In genomic region chr19:40419066-40419612, GRCh38 we compare ENCODE assay signal across 17 cellular contexts. TPM values are rescaled to one million over a fixed set of nuclear protein-coding genes. Genes with fewer than 3 reads are reported as not detected.
DNase-seq lines count a peak whose midpoint lies in the region; ATAC-seq and TF ChIP-seq lines count a peak whose summit lies in the region.
"Had no signal": no experiment of that assay in that cellular context is flagged by ENCODE, and none has a peak within 500 bp of the region (broad histone marks: within the 10 kb centered on the region; RNA-seq: fewer than 3 reads in every experiment).

No MANE protein-coding gene starts in this region.

- H3K27ac Mint-ChIP-seq in T-helper 1 cell treated with Interleukin-12 subunit alpha and Interleukin-12 subunit beta and Interleukin-4 antibody, amounts not matched to agents 30 μg/mL and 1 μg/mL, for 36 hours: peak overlapping the region; percentile 41
- peak overlapping the region; percentile 54 for H3K27ac Mint-ChIP-seq in activated naive CD8-positive, alpha-beta T cell treated with anti-CD3 and anti-CD28 coated beads, Interleukin-2, amount 10 ng/mL, durations not matched to agents 7 days and 5 days
- H3K27ac Mint-ChIP-seq in neural crest cell (ENCODE audit: unreplicated experiment): no peak overlapping the region
- H3K27ac Mint-ChIP-seq: activated naive CD8-positive, alpha-beta T cell had no signal

- H3K27me3 ChIP-seq in HCT116 (ENCODE audit: insufficient read depth, low read length) (no peaks in the 10 kb centered on the region), uterus (no peaks in the 10 kb centered on the region)

- BruUV-seq in HCT116 (replicated peaks; lab: Mats Ljungman, UMichigan): no TSS peak

- POLR2A ChIA-PET in HCT116 (lab: Charles Lee): interaction anchor here (0.6 to 2.4 kb wide), 3 partner anchors 8 to 194 kb away, joined by 3 to 14 read pairs (median 3); no protein-coding TSS in a partner anchor
- POLR2A ChIA-PET in activated naive CD8-positive, alpha-beta T cell treated with anti-CD3 and anti-CD28 coated beads, Interleukin-2, amount 10 ng/mL, durations not matched to agents 7 days and 5 days (lab: Charles Lee): interaction anchor here (3.8 kb wide), 1 partner anchor 24 kb away, joined by 35 read pairs; the partner anchor contains the start of gene SERTAD3

- H3K4me1 ChIP-seq in HCT116 (ENCODE audit: control insufficient read depth in 1 of 2, insufficient read depth in 2 of 2, low read length in 2 of 2) (peaks cover 47 to 90% of the 10 kb centered on the region in 2 experiments), uterus (peaks cover 0 to 18% of the 10 kb centered on the region in 2 donors)

- no peak overlapping the region for H2AFZ ChIP-seq in HCT116 (ENCODE audit: low read depth, low read length, poor library complexity, severe bottlenecking)

- no peaks in the 10 kb centered on the region for H3K9me2 ChIP-seq in HCT116 (ENCODE audit: insufficient read depth)

- intact Hi-C loops in HCT116 (cut with micrococcal nuclease): no loop called here
- intact Hi-C loops in uterus (cut with DNase I; ENCODE audit: low total_unique reads): no loop called here

- no peaks in the 10 kb centered on the region for H3K9me3 ChIP-seq in HCT116 (ENCODE audit: control insufficient read depth in 1 of 2, insufficient read depth in 1 of 2, low read depth in 1 of 2, low read length in 2 of 2)
- no peaks in the 10 kb centered on the region for H3K9me3 ChIP-seq in uterus

- TF ChIP-seq CTCF in HCT116 (IDR thresholded peaks at IDR 0.05 in 2 of 3, conservative IDR thresholded peaks at IDR 0.05 in 1 of 3; ENCODE audit: borderline replicate concordance in 1 of 3, insufficient read depth in 1 of 3, low read depth in 2 of 3, low read length in 2 of 3) (no peak), neural crest cell (conservative IDR thresholded peaks at IDR 0.05) (no peak), uterus (IDR thresholded peaks at IDR 0.05) (no peak)

- H3K4me1 Mint-ChIP-seq in T-helper 1 cell treated with Interleukin-12 subunit alpha and Interleukin-12 subunit beta and Interleukin-4 antibody, amounts not matched to agents 30 μg/mL and 1 μg/mL, for 36 hours (ENCODE audit: low read depth): peaks cover 43% of the 10 kb centered on the region
- peaks cover 32% of the 10 kb centered on the region for H3K4me1 Mint-ChIP-seq in activated naive CD8-positive, alpha-beta T cell treated with anti-CD3 and anti-CD28 coated beads, Interleukin-2, amount 10 ng/mL, durations not matched to agents 7 days and 5 days
- H3K4me1 Mint-ChIP-seq in neural crest cell: peaks cover 23% of the 10 kb centered on the region

- H3K27ac ChIP-seq in HCT116 (ENCODE audit: low read depth, low read length) (peak overlapping the region; percentile 48), uterus (no peak overlapping the region)
- H3K27ac ChIP-seq: 22Rv1 had no signal

- DNase-seq in T-helper 1 cell (no peak), HCT116 (ENCODE audit: low read depth, low spot score) (no peak), neural crest cell (ENCODE audit: low read depth, low spot score) (no peak), uterus (no peak), foreskin melanocyte (no peak)
- no peak for DNase-seq in activated naive CD8-positive, alpha-beta T cell treated with anti-CD3 and anti-CD28 coated beads, Interleukin-2, amount 10 ng/mL, durations not matched to agents 7 days and 5 days
- DNase-seq: activated CD4-positive, CD25-positive, alpha-beta regulatory T cell treated with anti-CD3 and anti-CD28 coated beads, Interleukin-2, amount 50 U/mL, for 72 hours; activated CD8-positive, alpha-beta memory T cell treated with anti-CD3 and anti-CD28 coated beads, Interleukin-2, amount 50 U/mL, for 4 hours; C1 segment of cervical spinal cord; kidney glomerular epithelial cell; NCI-H1417; Right ventricle myocardium superior had no signal

- CTCF ChIA-PET in HCT116 (lab: Charles Lee): interaction anchor here (0.8 kb wide), 1 partner anchor 114 kb away, joined by 3 read pairs; no protein-coding TSS in a partner anchor

- no peak for TF ChIP-seq POLR2A in HCT116 (IDR thresholded peaks at IDR 0.05; ENCODE audit: borderline replicate concordance, extremely low read depth, insufficient read depth, insufficient read length)
- no peak for TF ChIP-seq POLR2A in uterus (IDR thresholded peaks at IDR 0.05)

- 0 out of 2 replicates have a peak overlapping the region, but pooled peaks have one; percentile 5 for H3K4me2 ChIP-seq in HCT116 (ENCODE audit: low read length)

- no peaks in the 10 kb centered on the region for H3K9me3 Mint-ChIP-seq in T-helper 1 cell treated with Interleukin-12 subunit alpha and Interleukin-12 subunit beta and Interleukin-4 antibody, amounts not matched to agents 30 μg/mL and 1 μg/mL, for 36 hours
- H3K9me3 Mint-ChIP-seq in activated naive CD8-positive, alpha-beta T cell treated with anti-CD3 and anti-CD28 coated beads, Interleukin-2, amount 10 ng/mL, durations not matched to agents 7 days and 5 days: no peaks in the 10 kb centered on the region
- H3K9me3 Mint-ChIP-seq in neural crest cell: no peaks in the 10 kb centered on the region

- peaks cover 23% of the 10 kb centered on the region for H3K79me2 ChIP-seq in HCT116 (ENCODE audit: insufficient read depth, low read length)

- H3K4me3 Mint-ChIP-seq in T-helper 1 cell treated with Interleukin-12 subunit alpha and Interleukin-12 subunit beta and Interleukin-4 antibody, amounts not matched to agents 30 μg/mL and 1 μg/mL, for 36 hours: peak overlapping the region; percentile 36
- no peak overlapping the region for H3K4me3 Mint-ChIP-seq in activated naive CD8-positive, alpha-beta T cell treated with anti-CD3 and anti-CD28 coated beads, Interleukin-2, amount 10 ng/mL, durations not matched to agents 7 days and 5 days
- H3K4me3 Mint-ChIP-seq in neural crest cell: peak overlapping the region; percentile 73

- H3K36me3 Mint-ChIP-seq in T-helper 1 cell treated with Interleukin-12 subunit alpha and Interleukin-12 subunit beta and Interleukin-4 antibody, amounts not matched to agents 30 μg/mL and 1 μg/mL, for 36 hours (ENCODE audit: low read depth): peaks cover 6% of the 10 kb centered on the region
- no peaks in the 10 kb centered on the region for H3K36me3 Mint-ChIP-seq in activated naive CD8-positive, alpha-beta T cell treated with anti-CD3 and anti-CD28 coated beads, Interleukin-2, amount 10 ng/mL, durations not matched to agents 7 days and 5 days
- H3K36me3 Mint-ChIP-seq in neural crest cell (ENCODE audit: low read depth): no peaks in the 10 kb centered on the region
- H3K36me3 Mint-ChIP-seq: activated naive CD8-positive, alpha-beta T cell had no signal

- no peak for ATAC-seq in HCT116
- no peak for ATAC-seq in activated naive CD8-positive, alpha-beta T cell treated with anti-CD3 and anti-CD28 coated beads, Interleukin-2, amount 10 ng/mL, durations not matched to agents 7 days and 5 days (ENCODE audit: low read depth)
- ATAC-seq in GM21423 (IDR thresholded peaks at IDR 0.05; ENCODE audit: unreplicated experiment): no peak

- RAD21 ChIA-PET in HCT116 (lab: Charles Lee; ENCODE audit: low non-redundant PET in 1 of 2, low total read pairs in 2 of 2, uncharacterized antibody in 2 of 2, unreplicated experiment in 2 of 2): no interaction called here

- no peaks in the 10 kb centered on the region for H4K20me1 ChIP-seq in HCT116 (ENCODE audit: insufficient read depth)

- H3K4me3 ChIP-seq in HCT116 (replicated peaks in 1 of 2; ENCODE audit: low read depth in 1 of 2, low read length in 2 of 2): no peak overlapping the region
- H3K4me3 ChIP-seq in uterus: no peak overlapping the region
- H3K4me3 ChIP-seq: skin epidermis had no signal

- H3K27me3 Mint-ChIP-seq in T-helper 1 cell treated with Interleukin-12 subunit alpha and Interleukin-12 subunit beta and Interleukin-4 antibody, amounts not matched to agents 30 μg/mL and 1 μg/mL, for 36 hours (ENCODE audit: low read depth): no peaks in the 10 kb centered on the region
- peaks cover 2% of the 10 kb centered on the region for H3K27me3 Mint-ChIP-seq in activated naive CD8-positive, alpha-beta T cell treated with anti-CD3 and anti-CD28 coated beads, Interleukin-2, amount 10 ng/mL, durations not matched to agents 7 days and 5 days
- H3K27me3 Mint-ChIP-seq in neural crest cell (ENCODE audit: low read depth): no peaks in the 10 kb centered on the region
- H3K27me3 Mint-ChIP-seq: activated naive CD8-positive, alpha-beta T cell had no signal

- no peak overlapping the region; the same call in 1 of the 2 replicates for H3K9ac ChIP-seq in HCT116 (ENCODE audit: low read length)

- H3K36me3 ChIP-seq in HCT116 (ENCODE audit: control insufficient read depth in 1 of 2, insufficient read depth in 2 of 2, low read length in 2 of 2): peaks cover 5 to 13% of the 10 kb centered on the region in 2 experiments; a peak in 2 of 4 replicates
- H3K36me3 ChIP-seq in uterus: no peaks in the 10 kb centered on the region

- no peak for TF ChIP-seq RAD21 in HCT116 (IDR thresholded peaks at IDR 0.05; ENCODE audit: low read depth)

RNA-seq across cellular contexts. Expression of gene PRX, which starts 6.0 kb away (rescaled TPM):
- 4.8 TPM for total RNA-seq in HCT116 (2021; ENCODE audit: unreplicated experiment)
- 4.8 and 5.1 TPM in 2 replicates for polyA plus RNA-seq in HCT116 (2012)
- total RNA-seq in activated naive CD8-positive, alpha-beta T cell treated with anti-CD3 and anti-CD28 coated beads, Interleukin-2, amount 10 ng/mL, durations not matched to agents 7 days and 5 days: 1 to 10 TPM; 2.3 to 2.5 TPM
- 2.8 and 2.9 TPM in 2 replicates for total RNA-seq in neural crest cell
- total RNA-seq in uterus: 1 to 10 TPM; 3.3 to 7.5 (median 4.8) TPM

RNA-seq across cellular contexts. Expression of gene SERTAD1, which starts 6.7 kb away (rescaled TPM):
- total RNA-seq in HCT116 (2021; ENCODE audit: unreplicated experiment) (30.3 TPM), neural crest cell (3.2 and 3.3 TPM in 2 replicates), uterus (10 to 100 TPM in 3 of 4 donors, 1 to 10 TPM in 1; 3.1 to 18.4 (median 15.8) TPM)
- 44.7 and 48.8 TPM in 2 replicates for polyA plus RNA-seq in HCT116 (2012)
- total RNA-seq in activated naive CD8-positive, alpha-beta T cell treated with anti-CD3 and anti-CD28 coated beads, Interleukin-2, amount 10 ng/mL, durations not matched to agents 7 days and 5 days: 1 to 10 TPM; 7.3 to 7.9 TPM

RNA-seq across cellular contexts. Expression of gene SERTAD3, which starts 25.0 kb away (rescaled TPM):
- 32.4 TPM for total RNA-seq in HCT116 (2021; ENCODE audit: unreplicated experiment)
- polyA plus RNA-seq in HCT116 (2012): 34.9 and 41.4 TPM in 2 replicates
- total RNA-seq in activated naive CD8-positive, alpha-beta T cell treated with anti-CD3 and anti-CD28 coated beads, Interleukin-2, amount 10 ng/mL, durations not matched to agents 7 days and 5 days: 10 to 100 TPM; 12.9 to 13.5 TPM
- total RNA-seq in neural crest cell: 22.3 and 25.8 TPM in 2 replicates
- 10 to 100 TPM in 3 of 4 donors, 1 to 10 TPM in 1; 1.0 to 81.5 (median 44.7) TPM for total RNA-seq in uterus

RNA-seq across cellular contexts. Expression of gene HIPK4, which starts 29.2 kb away (rescaled TPM):
- total RNA-seq in HCT116 (2021; ENCODE audit: unreplicated experiment) (0.74 TPM), neural crest cell (0.11 and 0.30 TPM in 2 replicates), uterus (under 1 TPM in 2 of 4 donors, not detected in 2; 0.40 to 0.48 TPM)
- polyA plus RNA-seq in HCT116 (2012): 0.61 and 0.77 TPM in 2 replicates
- under 1 TPM in 1 of 2 experiments, not detected in 1; 0.11 TPM for total RNA-seq in activated naive CD8-positive, alpha-beta T cell treated with anti-CD3 and anti-CD28 coated beads, Interleukin-2, amount 10 ng/mL, durations not matched to agents 7 days and 5 days
- total RNA-seq: Right ventricle myocardium superior had no signal

RNA-seq across cellular contexts. Expression of gene BLVRB, which starts 46.4 kb away (rescaled TPM):
- 113 TPM for total RNA-seq in HCT116 (2021; ENCODE audit: unreplicated experiment)
- 330 and 425 TPM in 2 replicates for polyA plus RNA-seq in HCT116 (2012)
- total RNA-seq in activated naive CD8-positive, alpha-beta T cell treated with anti-CD3 and anti-CD28 coated beads, Interleukin-2, amount 10 ng/mL, durations not matched to agents 7 days and 5 days: 10 to 100 TPM; 20.4 to 21.5 TPM
- total RNA-seq in neural crest cell: 3.1 and 3.2 TPM in 2 replicates
- total RNA-seq in uterus: 100 to 1,000 TPM in 2 of 4 donors, 10 to 100 TPM in 2; 51.5 to 206 (median 115) TPM
